31 cellular contexts compared by ENCODE assay signal in genomic region chr1:38889589-38889988, GRCh38. TPM values are rescaled to one million over a fixed set of nuclear protein-coding genes. Genes with fewer than 3 reads are reported as not detected.
"Had no signal": no experiment of that assay in that cellular context is flagged by ENCODE, and none has a peak within 500 bp of the region (broad histone marks: within the 10 kb centered on the region; RNA-seq: fewer than 3 reads in every experiment).

No MANE protein-coding gene starts in this region.

- H3K27ac ChIP-seq: neural progenitor cell, pancreas, prostate gland, skin epidermis, spleen, stomach, suprapubic skin, testis, tibial artery, transverse colon, upper lobe of left lung, vagina had no signal

- FAIRE-seq: pancreas, urothelium cell line had no signal

- H3K4me3 ChIP-seq: neural progenitor cell, pancreas, prostate gland, skin epidermis, smooth muscle cell, spleen, stomach, suprapubic skin, testis, tibial artery, transverse colon, upper lobe of left lung, vagina had no signal

- H2AFZ ChIP-seq: neural progenitor cell had no signal

- H3K4me1 ChIP-seq: neural progenitor cell, pancreas, prostate gland, spleen, stomach, suprapubic skin, testis, tibial artery, transverse colon, upper lobe of left lung, vagina had no signal

- ATAC-seq: naive thymus-derived CD4-positive, alpha-beta T cell; natural killer cell; right cardiac atrium; sciatic nerve; stimulated activated effector memory CD8-positive, alpha-beta T cell treated with anti-CD3 and anti-CD28 coated beads, Interleukin-12 subunit alpha, Interleukin-12 subunit beta, amount 100 ng/mL, for 72 hours; stimulated activated naive B cell treated with anti-CD40 and anti-IgM and Interleukin-4, amounts not matched to agents 10 μg/mL and 1 μg/mL and 100 μg/mL, for 72 hours had no signal

- H3K9ac ChIP-seq: neural progenitor cell had no signal

- H3K4me2 ChIP-seq: neural progenitor cell, smooth muscle cell had no signal

- DNase-seq: naive thymus-derived CD4-positive, alpha-beta T cell; natural killer cell; occipital lobe; pancreas; right cardiac atrium; spleen; stimulated activated CD4-positive, alpha-beta T cell treated with anti-CD3 and anti-CD28 coated beads, Interleukin-12 subunit alpha, Interleukin-12 subunit beta, amount 100 ng/mL, for 4 hours; stimulated activated CD4-positive, alpha-beta T cell treated with anti-CD3 and anti-CD28 coated beads, Interleukin-1b, Interleukin-23, amount 100 ng/mL, for 48 hours; stimulated activated CD4-positive, alpha-beta T cell treated with anti-CD3 and anti-CD28 coated beads, Interleukin-4, amount 100 ng/mL, for 1 hour; stimulated activated CD4-positive, alpha-beta T cell treated with anti-CD3 and anti-CD28 coated beads, Interleukin-4, amount 100 ng/mL, for 4 hours; stimulated activated naive B cell treated with anti-CD40 and anti-IgM and Interleukin-4, amounts not matched to agents 10 μg/mL and 1 μg/mL and 100 μg/mL, for 72 hours; stimulated activated naive CD4-positive, alpha-beta T cell treated with Interleukin-2 at 50 U/mL for 16 hours; stomach; substantia nigra; testis; tibial artery; transverse colon; upper lobe of left lung had no signal

- H3K9me3 ChIP-seq: pancreas, prostate gland, spleen, stomach, suprapubic skin, testis, tibial artery, transverse colon, upper lobe of left lung, vagina had no signal

- H3K27me3 ChIP-seq: neural progenitor cell, pancreas, spleen, stomach, suprapubic skin, testis, tibial artery, transverse colon, upper lobe of left lung, vagina had no signal

- H3K36me3 ChIP-seq: neural progenitor cell, pancreas, prostate gland, spleen, tibial artery, transverse colon, upper lobe of left lung, vagina had no signal

RNA-seq across cellular contexts. Expression of gene GJA9, which starts 8.2 kb away (rescaled TPM):
- total RNA-seq: naive thymus-derived CD4-positive, alpha-beta T cell; natural killer cell; occipital lobe; osteoblast; pancreas; posterior vena cava; pulmonary artery endothelial cell; right cardiac atrium; sciatic nerve; smooth muscle cell; spleen; upper lobe of left lung; vagina had no signal
- polyA plus RNA-seq: naive thymus-derived CD4-positive, alpha-beta T cell; neural cell; pancreas; smooth muscle cell had no signal

RNA-seq across cellular contexts. Expression of gene RHBDL2, which starts 52.0 kb away (rescaled TPM):
- total RNA-seq: naive thymus-derived CD4-positive, alpha-beta T cell; natural killer cell; occipital lobe; smooth muscle cell had no signal
- polyA plus RNA-seq: naive thymus-derived CD4-positive, alpha-beta T cell; neural cell; smooth muscle cell had no signal
